10 cellular contexts compared by ENCODE assay signal in genomic region chr17:4480929-4481898, GRCh38. TPM values are rescaled to one million over a fixed set of nuclear protein-coding genes. Genes with fewer than 3 reads are reported as not detected.
DNase-seq lines count a peak whose midpoint lies in the region; ATAC-seq and TF ChIP-seq lines count a peak whose summit lies in the region.
"Had no signal": no experiment of that assay in that cellular context is flagged by ENCODE, and none has a peak within 500 bp of the region (broad histone marks: within the 10 kb centered on the region; RNA-seq: fewer than 3 reads in every experiment).

No MANE protein-coding gene starts in this region.

- H3K4me2 ChIP-seq in OCI-LY7 (ENCODE audit: low read length), result peak overlapping the region; percentile 44

- H3K79me2 ChIP-seq in OCI-LY7 (ENCODE audit: insufficient read depth, low read depth, low read length), result no peaks in the 10 kb centered on the region

- no TSS peak for BruUV-seq in OCI-LY7 (replicated peaks; lab: Mats Ljungman, UMichigan)

- peaks cover 15% of the 10 kb centered on the region for H3K4me1 ChIP-seq in OCI-LY7 (ENCODE audit: insufficient read depth, low read length, poor library complexity, severe bottlenecking)

- H3K9me3 ChIP-seq in OCI-LY7 (ENCODE audit: low read length), result no peaks in the 10 kb centered on the region

- no peaks in the 10 kb centered on the region for H3K9me3 Mint-ChIP-seq in chondrocyte (ENCODE audit: low read depth)

- no peak for ATAC-seq in HG02981 (IDR thresholded peaks at IDR 0.05; ENCODE audit: unreplicated experiment)

- H3K4me3 Mint-ChIP-seq in chondrocyte (ENCODE audit: unreplicated experiment), result no peak overlapping the region

- peaks cover 10% of the 10 kb centered on the region for H3K4me1 Mint-ChIP-seq in chondrocyte (ENCODE audit: low read depth)

- DNase-seq in GM13976 (ENCODE audit: low spot score), result peak; percentile 72
- DNase-seq in OCI-LY7 (ENCODE audit: low spot score), result peak; percentile 73
- peak; percentile 18 for DNase-seq in central memory CD4-positive, alpha-beta T cell
- DNase-seq in putamen (ENCODE audit: low spot score), result no peak
- DNase-seq in cerebellar nuclear complex (lab: John Stamatoyannopoulos, UW), result no peak
- no peak for DNase-seq in chondrocyte (ENCODE audit: low spot score)
- DNase-seq: NCI-H1417, nucleus accumbens had no signal

- H3K4me3 ChIP-seq in OCI-LY7 (ENCODE audit: low read depth, low read length, poor library complexity, severe bottlenecking), result peak overlapping the region; percentile 11
- H3K4me3 ChIP-seq in skin epidermis, result no peak overlapping the region

- no peaks in the 10 kb centered on the region for H3K9me2 ChIP-seq in OCI-LY7 (ENCODE audit: insufficient read depth, low read length)

- H3K27me3 Mint-ChIP-seq in chondrocyte (ENCODE audit: low read depth), result peaks cover 6% of the 10 kb centered on the region

- CTCF ChIA-PET in OCI-LY7 (lab: Charles Lee; ENCODE audit: unreplicated experiment), result interaction anchor here (0.6 kb wide), 1 partner anchor 160 kb away, joined by 3 read pairs; no protein-coding TSS in a partner anchor

- in situ Hi-C loops in GM13976 (cut with MboI; ENCODE audit: low sequenced_read_pairs, unreplicated experiment), result no loop called here

- intact Hi-C loops in OCI-LY7 (cut with micrococcal nuclease; ENCODE audit: unreplicated experiment), result no loop called here

- H3K27ac Mint-ChIP-seq in chondrocyte (ENCODE audit: unreplicated experiment), result no peak overlapping the region

- no peaks in the 10 kb centered on the region for H4K20me1 ChIP-seq in OCI-LY7 (ENCODE audit: insufficient read depth, low read length)

- H3K36me3 Mint-ChIP-seq in chondrocyte (ENCODE audit: low read depth), result no peaks in the 10 kb centered on the region

- H2AFZ ChIP-seq in OCI-LY7 (ENCODE audit: low read length), result peak overlapping the region; percentile 49

- H3K36me3 ChIP-seq in OCI-LY7 (ENCODE audit: insufficient read depth, low read length), result no peaks in the 10 kb centered on the region

- H3K27ac ChIP-seq in OCI-LY7 (ENCODE audit: low read depth, low read length, poor library complexity, severe bottlenecking) (peak overlapping the region; percentile 15), skin epidermis (peak overlapping the region in 14 of 21 experiments; percentile 7 to 80 (median 48))

- POLR2A ChIA-PET in OCI-LY7 (lab: Charles Lee), result interaction anchor here (0.6 kb wide), 3 partner anchors 20 to 118 kb away, joined by 3 to 4 read pairs (median 3); no protein-coding TSS in a partner anchor

- TF ChIP-seq CTCF in GM13976 (IDR thresholded peaks at IDR 0.05; ENCODE audit: borderline replicate concordance, control extremely low read depth, extremely low read depth, insufficient read depth, missing control alignments) (no peak), OCI-LY7 (conservative IDR thresholded peaks at IDR 0.05; ENCODE audit: low read length) (no peak), chondrocyte (IDR thresholded peaks at IDR 0.05) (no peak)

RNA-seq across cellular contexts. Expression of gene SPNS2, which starts 17.5 kb away (rescaled TPM):
- total RNA-seq in OCI-LY7 (2014; rRNA removed; shearing (Covaris generic)), result 1.1 and 5.4 TPM in 2 replicates
- total RNA-seq in OCI-LY7 (2022) (1.6 TPM in 2 replicates), chondrocyte (0.70 to 0.87 TPM in 2 of 3 replicates, not detected in the other)

RNA-seq across cellular contexts. Expression of gene SPNS3, which starts 47.5 kb away (rescaled TPM):
- 43.8 and 51.2 TPM in 2 replicates for total RNA-seq in OCI-LY7 (2014; rRNA removed; shearing (Covaris generic))
- total RNA-seq in OCI-LY7 (2022) (52.3 and 54.6 TPM in 2 replicates), chondrocyte (not detected in 3 replicates)

Comparison
In these comparisons a context has a peak if more than half of its experiments do, and no peak if none do; other contexts are left out.
1. DNase-seq: peak in GM13976 (single experiment), OCI-LY7 (single experiment) and central memory CD4-positive, alpha-beta T cell (single experiment); none in putamen (single experiment), cerebellar nuclear complex (0 of 2) and chondrocyte (single experiment).
2. RNA of gene SPNS3, which starts 47.5 kb away (total RNA-seq): 43.8 to 54.6 TPM in OCI-LY7; not detected in chondrocyte; every median in the first group is over 10 times any median in the second.